ENCODE assay signal across 13 cellular contexts in the genomic region with DNA sequence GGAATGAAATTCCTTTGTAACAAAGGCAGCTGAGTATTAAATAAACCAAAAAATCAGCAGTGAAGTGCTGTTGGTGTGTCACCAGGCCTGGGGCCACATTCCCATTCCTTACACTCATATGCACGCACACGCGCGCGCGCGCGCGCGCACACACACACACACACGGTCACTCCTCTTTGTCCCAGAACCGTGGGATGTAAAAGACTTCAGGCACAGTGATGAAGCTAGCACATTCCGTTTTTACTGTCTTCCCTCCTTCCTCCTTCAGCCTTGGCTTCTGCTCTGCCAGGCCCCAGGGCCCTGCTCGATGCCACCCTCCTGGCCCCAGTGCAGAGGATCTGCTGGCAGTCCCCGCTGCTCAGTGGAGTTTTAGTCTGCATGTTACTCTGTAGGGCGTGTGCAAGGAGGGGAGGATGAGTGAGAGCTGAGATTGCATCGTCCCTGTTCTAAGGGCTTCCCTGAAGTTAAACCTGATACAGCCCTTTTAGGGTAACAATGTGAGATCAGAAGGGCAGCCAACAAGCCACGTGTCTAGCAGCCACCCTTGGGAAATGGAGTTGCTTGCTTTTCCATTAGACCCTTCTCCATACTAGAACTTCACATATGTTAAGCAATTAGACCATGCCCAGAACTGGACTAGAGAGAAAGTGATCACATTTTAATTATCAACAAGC.
DNase-seq lines count a peak whose midpoint lies in the region; ATAC-seq and TF ChIP-seq lines count a peak whose summit lies in the region.
"Had no signal": no experiment of that assay in that cellular context is flagged by ENCODE, and none has a peak within 500 bp of the region (broad histone marks: within the 10 kb centered on the region; RNA-seq: fewer than 3 reads in every experiment).

No MANE protein-coding gene starts in this region.

- POLR2A ChIA-PET in HEK293 (lab: Yijun Ruan, JAX) = interaction anchor here (0.5 kb wide), 1 partner anchor 1376 kb away, joined by 7 read pairs; no protein-coding TSS in a partner anchor
- POLR2A ChIA-PET in MCF 10A (lab: Yijun Ruan, JAX) = interaction anchor here (0.6 to 12.4 kb wide), 14 partner anchors 8 to 825 kb away, joined by 3 to 294 read pairs (median 4); partner anchors contain the start of genes DNAH14 and WDR26

- H3K9me3 ChIP-seq in HEK293 (ENCODE audit: control insufficient read depth, insufficient read depth, low read depth, low read length) (no peaks in the 10 kb centered on the region), iPS-20b (ENCODE audit: insufficient read depth, low read depth, low read length) (no peaks in the 10 kb centered on the region), subcutaneous abdominal adipose tissue (ENCODE audit: control insufficient read depth in 5 of 5, low read length in 5 of 5) (no peaks in the 10 kb centered on the region), spleen (no peaks in the 10 kb centered on the region)
- H3K9me3 ChIP-seq: BLaER1 had no signal

- no peaks in the 10 kb centered on the region for H3K36me3 ChIP-seq in HEK293 (ENCODE audit: control insufficient read depth in 2 of 2, insufficient read depth in 1 of 2, low read length in 2 of 2)
- no peaks in the 10 kb centered on the region for H3K36me3 ChIP-seq in iPS-20b (ENCODE audit: insufficient read depth, low read depth, low read length)
- no peaks in the 10 kb centered on the region for H3K36me3 ChIP-seq in subcutaneous abdominal adipose tissue (ENCODE audit: control insufficient read depth in 5 of 5, insufficient read depth in 5 of 5, low read length in 5 of 5)
- no peaks in the 10 kb centered on the region for H3K36me3 ChIP-seq in spleen
- H3K36me3 ChIP-seq: BLaER1 had no signal

- H3K4me1 ChIP-seq in HEK293 (ENCODE audit: control insufficient read depth, insufficient read depth, low read length) (peaks cover 22% of the 10 kb centered on the region), iPS-20b (ENCODE audit: insufficient read depth, low read length) (peaks cover 37% of the 10 kb centered on the region), subcutaneous abdominal adipose tissue (ENCODE audit: control insufficient read depth in 5 of 5, insufficient read depth in 5 of 5, low read length in 5 of 5) (peaks cover 15 to 63% (median 49%) of the 10 kb centered on the region in 5 donors), spleen (peaks cover 14 to 32% (median 24%) of the 10 kb centered on the region in 6 donors)

- no peaks in the 10 kb centered on the region for H3K27me3 Mint-ChIP-seq in MCF 10A (ENCODE audit: insufficient read depth, unreplicated experiment)

- H3K4me1 Mint-ChIP-seq in MCF 10A (ENCODE audit: insufficient read depth, unreplicated experiment) = peaks cover 55% of the 10 kb centered on the region

- DNase-seq in MCF 10A (ENCODE audit: unreplicated experiment) = peak; percentile 42
- DNase-seq in spleen = no peak
- DNase-seq in SHP77 treated with DMSO at 0.1 percent for 48 hours (lab: John Stamatoyannopoulos, UW) = no peak
- DNase-seq: activated T-cell treated with anti-CD3 and anti-CD28 coated beads, Interleukin-2, amount 50 U/mL, for 4 hours; NCI-H2029; SIG-M5; T1000 had no signal

- no peak overlapping the region for H3K4me3 ChIP-seq in HEK293 (ENCODE audit: low read depth, low read length)
- H3K4me3 ChIP-seq in iPS-20b (ENCODE audit: low read length) = no peak overlapping the region
- no peak overlapping the region for H3K4me3 ChIP-seq in subcutaneous abdominal adipose tissue (ENCODE audit: low read depth in 1 of 5, low read length in 5 of 5)
- H3K4me3 ChIP-seq in spleen = no peak overlapping the region
- H3K4me3 ChIP-seq: BLaER1, GM12878 had no signal

- intact Hi-C loops in MCF 10A (cut with micrococcal nuclease) (no loop called here), spleen (cut with DNase I; ENCODE audit: low total_unique reads) (no loop called here)

- no peak for ATAC-seq in activated CD4-positive, CD25-positive, alpha-beta regulatory T cell treated with anti-CD3 and anti-CD28 coated beads, Interleukin-2, amount 50 U/mL, for 24 hours
- ATAC-seq: activated T-cell treated with anti-CD3 and anti-CD28 coated beads, Interleukin-2, amount 50 U/mL, for 4 hours; GM12878 had no signal

- peak overlapping the region; percentile 3; the same call in 1 of the 2 replicates for H3K9ac ChIP-seq in iPS-20b (ENCODE audit: low read depth, low read length)
- peak overlapping the region in 1 of 5 donors; percentile 28 for H3K9ac ChIP-seq in subcutaneous abdominal adipose tissue (ENCODE audit: low read length in 5 of 5)
- H3K9ac ChIP-seq: BLaER1 had no signal

- H3K27me3 ChIP-seq in iPS-20b (ENCODE audit: insufficient read depth, low read length) (no peaks in the 10 kb centered on the region), subcutaneous abdominal adipose tissue (ENCODE audit: control insufficient read depth in 5 of 5, insufficient read depth in 4 of 5, low read length in 5 of 5) (no peaks in the 10 kb centered on the region), spleen (replicated peaks in 1 of 7) (no peaks in the 10 kb centered on the region)
- H3K27me3 ChIP-seq: BLaER1 had no signal

- H3K27ac ChIP-seq in HEK293 (ENCODE audit: extremely low read depth, low read depth, low read length) (no peak overlapping the region), iPS-20b (ENCODE audit: low read length) (no peak overlapping the region), subcutaneous abdominal adipose tissue (ENCODE audit: low read depth, low read length) (peak overlapping the region; percentile 56), spleen (no peak overlapping the region)
- H3K27ac ChIP-seq: BLaER1 had no signal

- no peaks in the 10 kb centered on the region for H3K36me3 Mint-ChIP-seq in MCF 10A (ENCODE audit: insufficient read depth, unreplicated experiment)

- no peaks in the 10 kb centered on the region for H3K9me3 Mint-ChIP-seq in MCF 10A (ENCODE audit: unreplicated experiment)
- H3K9me3 Mint-ChIP-seq: activated T-cell treated with anti-CD3 and anti-CD28 coated beads, Interleukin-2, amount 50 U/mL, for 4 hours had no signal

- TF ChIP-seq CTCF in HEK293 (tag by site-specific recombination; IDR thresholded peaks at IDR 0.05) (no peak), MCF 10A (IDR thresholded peaks at IDR 0.05; ENCODE audit: unreplicated experiment) (no peak), spleen (IDR thresholded peaks at IDR 0.05 in 8 of 11, conservative IDR thresholded peaks at IDR 0.05 in 3 of 11) (no peak)

- CTCF ChIA-PET in HEK293 (lab: Yijun Ruan, JAX) = interaction anchor here (0.6 to 5.5 kb wide), 7 partner anchors 7 to 838 kb away, joined by 3 to 50 read pairs (median 3); no protein-coding TSS in a partner anchor
- CTCF ChIA-PET in MCF 10A (lab: Yijun Ruan, JAX) = interaction anchor here (0.6 to 7.0 kb wide), 11 partner anchors 8 to 847 kb away, joined by 3 to 84 read pairs (median 5); no protein-coding TSS in a partner anchor

- WGBS in spleen, 5 donors = 81 to 87% (median 86%) methylated on average over 18 of the region's 18 CpGs

- H3K4me3 Mint-ChIP-seq in MCF 10A (ENCODE audit: unreplicated experiment) = no peak overlapping the region
- H3K4me3 Mint-ChIP-seq: activated T-cell treated with anti-CD3 and anti-CD28 coated beads, Interleukin-2, amount 50 U/mL, for 4 hours had no signal

- BruUV-seq in MCF 10A (replicated peaks; lab: Mats Ljungman, UMichigan) = no TSS peak

- H3K27ac Mint-ChIP-seq in MCF 10A (ENCODE audit: low read depth, unreplicated experiment) = no peak overlapping the region

- no peak for TF ChIP-seq POLR2A in spleen (IDR thresholded peaks at IDR 0.05)

TF ChIP-seq in HEK293, 187 proteins besides CTCF, POLR2A, EP300 and RAD21 (continues in another document):
- TF ChIP-seq IKZF3 (tag by site-specific recombination; IDR thresholded peaks at IDR 0.05) (no peak), WT1 (tag by site-specific recombination; IDR thresholded peaks at IDR 0.05) (peak; percentile 67), ZNF791 (tag by site-specific recombination; IDR thresholded peaks at IDR 0.05) (no peak), ZNF514 (tag by site-specific recombination; IDR thresholded peaks at IDR 0.05) (no peak), KLF1 (tag by site-specific recombination; IDR thresholded peaks at IDR 0.05) (0 out of 2 replicates have a peak, but pooled peaks have one; percentile 17), SCRT2 (tag by site-specific recombination; IDR thresholded peaks at IDR 0.05) (no peak), ZNF169 (tag by site-specific recombination; IDR thresholded peaks at IDR 0.05) (no peak), ZBTB44 (tag by site-specific recombination; IDR thresholded peaks at IDR 0.05) (peak; percentile 43; the same call in 1 of the 2 replicates), ZBTB17 (tag by site-specific recombination; IDR thresholded peaks at IDR 0.05) (peak; percentile 79)
- TF ChIP-seq, protein P1, sequence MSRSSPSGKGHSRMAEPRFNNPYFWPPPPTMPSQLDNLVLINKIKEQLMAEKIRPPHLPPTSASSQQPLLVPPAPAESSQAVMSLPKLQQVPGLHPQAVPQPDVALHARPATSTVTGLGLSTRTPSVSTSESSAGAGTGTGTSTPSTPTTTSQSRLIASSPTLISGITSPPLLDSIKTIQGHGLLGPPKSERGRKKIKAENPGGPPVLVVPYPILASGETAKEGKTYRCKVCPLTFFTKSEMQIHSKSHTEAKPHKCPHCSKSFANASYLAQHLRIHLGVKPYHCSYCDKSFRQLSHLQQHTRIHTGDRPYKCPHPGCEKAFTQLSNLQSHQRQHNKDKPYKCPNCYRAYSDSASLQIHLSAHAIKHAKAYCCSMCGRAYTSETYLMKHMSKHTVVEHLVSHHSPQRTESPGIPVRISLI (tag by site-specific recombination; IDR thresholded peaks at IDR 0.05) = no peak
